Comparison of ENCODE assay signal across 15 cellular contexts in genomic region chr4:145155268-145155870, GRCh38. TPM values are rescaled to one million over a fixed set of nuclear protein-coding genes. Genes with fewer than 3 reads are reported as not detected.
DNase-seq lines count a peak whose midpoint lies in the region; ATAC-seq and TF ChIP-seq lines count a peak whose summit lies in the region.
"Had no signal": no experiment of that assay in that cellular context is flagged by ENCODE, and none has a peak within 500 bp of the region (broad histone marks: within the 10 kb centered on the region; RNA-seq: fewer than 3 reads in every experiment).

No MANE protein-coding gene starts in this region.

- no peaks in the 10 kb centered on the region for H3K9me3 ChIP-seq in IMR-90 (ENCODE audit: control insufficient read depth, insufficient read depth, low read length)
- H3K9me3 ChIP-seq in psoas muscle, result no peaks in the 10 kb centered on the region

- no peak overlapping the region for H2AK5ac ChIP-seq in IMR-90 (ENCODE audit: low read depth, low read length)

- in situ Hi-C loops in IMR-90 (cut with MboI; ENCODE audit: low sequenced_read_pairs), result no loop called here

- CTCF ChIA-PET in IMR-90 (lab: Yijun Ruan, JAX), result interaction anchor here (1.0 to 1.2 kb wide), 2 partner anchors 12 to 14 kb away, joined by 3 to 4 read pairs; no protein-coding TSS in a partner anchor

- H3K27ac ChIP-seq in IMR-90 (ENCODE audit: insufficient read depth, low read length) (no peak overlapping the region), psoas muscle (peak overlapping the region; percentile 30)

- no peak overlapping the region for H3K23ac ChIP-seq in IMR-90 (ENCODE audit: low read depth, low read length)

- H4K91ac ChIP-seq in IMR-90 (ENCODE audit: insufficient read depth, low read depth, low read length), result no peak overlapping the region

- no peak overlapping the region for H4K8ac ChIP-seq in IMR-90 (ENCODE audit: low read depth in 2 of 2, low read length in 2 of 2)

- H2BK15ac ChIP-seq in IMR-90 (ENCODE audit: low read depth, low read length), result no peak overlapping the region

- no peaks in the 10 kb centered on the region for H4K20me1 ChIP-seq in IMR-90 (ENCODE audit: insufficient read depth, low read length)

- no peak overlapping the region for H2BK20ac ChIP-seq in IMR-90 (ENCODE audit: low read depth, low read length)

- POLR2A ChIA-PET in IMR-90 (lab: Charles Lee; ENCODE audit: unreplicated experiment), result interaction anchor here (0.5 kb wide), 1 partner anchor 19 kb away, joined by 10 read pairs; no protein-coding TSS in a partner anchor

- no peak overlapping the region for H3K4ac ChIP-seq in IMR-90 (ENCODE audit: low read depth, low read length)

- intact Hi-C loops in IMR-90 (cut with micrococcal nuclease) (no loop called here), psoas muscle (cut with DNase I) (loop anchor here in 1 of 2 donors (5.0 kb wide), 1 partner anchor 462 kb away; the partner anchor contains the start of gene MMAA)

- H2AK9ac ChIP-seq in IMR-90 (replicated peaks; ENCODE audit: low read depth, low read length, poor library complexity), result no peak overlapping the region

- no peak overlapping the region for H3K9ac ChIP-seq in IMR-90 (ENCODE audit: low read depth, low read length)

- TF ChIP-seq RAD21 in IMR-90 (IDR thresholded peaks at IDR 0.05; ENCODE audit: low read length), result no peak

- no TSS peak for BruUV-seq in IMR-90 (replicated peaks; lab: Mats Ljungman, UMichigan)

- H3K4me2 ChIP-seq in IMR-90 (ENCODE audit: low read depth, low read length), result no peak overlapping the region

- H3K4me1 ChIP-seq in IMR-90 (ENCODE audit: control insufficient read depth, insufficient read depth, low read length) (no peaks in the 10 kb centered on the region), psoas muscle (peaks cover 19% of the 10 kb centered on the region)

- no peak for TF ChIP-seq POLR2A in IMR-90 (IDR thresholded peaks at IDR 0.05; ENCODE audit: low read depth, low read length)

- peaks cover 29% of the 10 kb centered on the region for H3K4me1 Mint-ChIP-seq in activated T-cell treated with anti-CD3 and anti-CD28 coated beads, Interleukin-2, amount 50 U/mL, for 72 hours (ENCODE audit: low read depth)
- peaks cover 18% of the 10 kb centered on the region for H3K4me1 Mint-ChIP-seq in activated T-cell treated with anti-CD3 and anti-CD28 coated beads, Interleukin-2, amount 50 U/mL, for 24 hours (ENCODE audit: low read depth)

- H3K9me1 ChIP-seq in IMR-90 (ENCODE audit: insufficient read depth, low read length), result no peaks in the 10 kb centered on the region

- DNase-seq in activated T-cell treated with anti-CD3 and anti-CD28 coated beads, Interleukin-2, amount 50 U/mL, for 72 hours, result no peak
- DNase-seq in activated T-cell treated with anti-CD3 and anti-CD28 coated beads, Interleukin-2, amount 50 U/mL, for 24 hours, result no peak
- DNase-seq in IMR-90 (no peak), dermis blood vessel endothelial cell (peak; percentile 86), psoas muscle (no peak), DMS153 treated with DMSO at 0.1 percent for 48 hours (lab: John Stamatoyannopoulos, UW; ENCODE audit: unreplicated experiment) (no peak)
- no peak for DNase-seq in central memory CD4-positive, alpha-beta T cell
- DNase-seq: CD4-positive, alpha-beta memory T cell; DMS153; DND-41; GDM1; HCEC 1CT had no signal

- WGBS in IMR-90 (ENCODE audit: extremely low coverage in 2 of 2, insufficient read length in 1 of 2), 2 experiments, result no CpG with 5 or more reads among the region's 2 CpGs
- 69 to 75% (median 70%) methylated on average over 2 of the region's 2 CpGs for WGBS in psoas muscle, 3 donors

- no peak overlapping the region for H4K5ac ChIP-seq in IMR-90 (ENCODE audit: low read depth, low read length)

- H3K79me1 ChIP-seq in IMR-90 (ENCODE audit: low read depth in 1 of 2, low read length in 2 of 2), result peaks cover 3 to 6% of the 10 kb centered on the region in 2 experiments; a peak in 1 of 4 replicates

- H3K18ac ChIP-seq in IMR-90 (ENCODE audit: low read depth, low read length), result no peak overlapping the region

- no peak overlapping the region for H3K14ac ChIP-seq in IMR-90 (replicated peaks; ENCODE audit: low read depth, low read length)

- peaks cover 5% of the 10 kb centered on the region; the same call in 1 of the 2 replicates for H3K36me3 ChIP-seq in IMR-90 (ENCODE audit: control insufficient read depth, insufficient read depth, low read length)
- H3K36me3 ChIP-seq in psoas muscle (ENCODE audit: insufficient read depth in 1 of 2, low read depth in 1 of 2), result peaks cover 6 to 78% of the 10 kb centered on the region in 2 donors

- H3K9me3 Mint-ChIP-seq in activated T-cell treated with anti-CD3 and anti-CD28 coated beads, Interleukin-2, amount 50 U/mL, for 72 hours, result no peaks in the 10 kb centered on the region
- H3K9me3 Mint-ChIP-seq in activated T-cell treated with anti-CD3 and anti-CD28 coated beads, Interleukin-2, amount 50 U/mL, for 24 hours, result no peaks in the 10 kb centered on the region
- H3K9me3 Mint-ChIP-seq: CD4-positive, alpha-beta memory T cell; HFFc6 had no signal

- no peak for TF ChIP-seq CTCF in IMR-90 (conservative IDR thresholded peaks at IDR 0.05; ENCODE audit: low read depth, low read length)
- no peak for TF ChIP-seq CTCF in psoas muscle (IDR thresholded peaks at IDR 0.05)

- H2AFZ ChIP-seq in IMR-90 (replicated peaks; ENCODE audit: low read length, poor library complexity), result no peak overlapping the region

- H3K27ac Mint-ChIP-seq in activated T-cell treated with anti-CD3 and anti-CD28 coated beads, Interleukin-2, amount 50 U/mL, for 72 hours, result peak overlapping the region; percentile 57
- H3K27ac Mint-ChIP-seq in activated T-cell treated with anti-CD3 and anti-CD28 coated beads, Interleukin-2, amount 50 U/mL, for 24 hours, result no peak overlapping the region
- H3K27ac Mint-ChIP-seq: B cell, HFFc6 had no signal

- H2BK120ac ChIP-seq in IMR-90 (ENCODE audit: low read depth, low read length), result no peak overlapping the region

- ATAC-seq in activated T-cell treated with anti-CD3 and anti-CD28 coated beads, Interleukin-2, amount 50 U/mL, for 72 hours (replicated peaks in 1 of 2), result no peak
- no peak for ATAC-seq in IMR-90 (ENCODE audit: low read depth)
- ATAC-seq in psoas muscle, result no peak
- ATAC-seq in HG02759 (IDR thresholded peaks at IDR 0.05; ENCODE audit: unreplicated experiment), result no peak

- no peaks in the 10 kb centered on the region for H3K27me3 Mint-ChIP-seq in activated T-cell treated with anti-CD3 and anti-CD28 coated beads, Interleukin-2, amount 50 U/mL, for 72 hours (ENCODE audit: low read depth)
- H3K27me3 Mint-ChIP-seq in activated T-cell treated with anti-CD3 and anti-CD28 coated beads, Interleukin-2, amount 50 U/mL, for 24 hours, result no peaks in the 10 kb centered on the region
- H3K27me3 Mint-ChIP-seq: B cell; CD4-positive, alpha-beta memory T cell had no signal

- dilution Hi-C loops in IMR-90 (cut with HindIII; ENCODE audit: low sequenced_read_pairs, unreplicated experiment), result no loop called here

- H2BK5ac ChIP-seq in IMR-90 (ENCODE audit: low read depth, low read length, poor library complexity, severe bottlenecking), result no peak overlapping the region

- H3K56ac ChIP-seq in IMR-90 (ENCODE audit: extremely low read depth, insufficient read depth, low read length), result no peak overlapping the region

- H3K4me3 ChIP-seq in IMR-90 (ENCODE audit: insufficient read depth, low read depth, low read length), result no peak overlapping the region
- no peak overlapping the region for H3K4me3 ChIP-seq in psoas muscle

- H3K4me3 Mint-ChIP-seq in activated T-cell treated with anti-CD3 and anti-CD28 coated beads, Interleukin-2, amount 50 U/mL, for 72 hours, result no peak overlapping the region
- no peak overlapping the region for H3K4me3 Mint-ChIP-seq in activated T-cell treated with anti-CD3 and anti-CD28 coated beads, Interleukin-2, amount 50 U/mL, for 24 hours
- H3K4me3 Mint-ChIP-seq: B cell; CD4-positive, alpha-beta memory T cell; HFFc6 had no signal

- H3K27me3 ChIP-seq in IMR-90 (ENCODE audit: control insufficient read depth, insufficient read depth, low read length), result no peaks in the 10 kb centered on the region
- no peaks in the 10 kb centered on the region for H3K27me3 ChIP-seq in psoas muscle (ENCODE audit: insufficient read depth in 3 of 3, low read length in 2 of 3)

- H3K36me3 Mint-ChIP-seq in activated T-cell treated with anti-CD3 and anti-CD28 coated beads, Interleukin-2, amount 50 U/mL, for 72 hours (ENCODE audit: insufficient read depth in 2 of 2), result peaks cover 4 to 41% of the 10 kb centered on the region in 2 donors
- H3K36me3 Mint-ChIP-seq in activated T-cell treated with anti-CD3 and anti-CD28 coated beads, Interleukin-2, amount 50 U/mL, for 24 hours (ENCODE audit: low read depth), result peaks cover 94% of the 10 kb centered on the region

TF ChIP-seq in IMR-90, 13 proteins besides CTCF, POLR2A, EP300 and RAD21 (continues in another document):
- TF ChIP-seq BHLHE40 (IDR thresholded peaks at IDR 0.05; ENCODE audit: low read depth, low read length), result no peak
- TF ChIP-seq MAFK (IDR thresholded peaks at IDR 0.05; ENCODE audit: low read depth, low read length), result peak; percentile 79

RNA-seq across cellular contexts. Expression of gene OTUD4, which starts 25.0 kb away (rescaled TPM):
- 10 to 100 TPM; 50.0 to 67.3 TPM for total RNA-seq in activated T-cell treated with anti-CD3 and anti-CD28 coated beads, Interleukin-2, amount 50 U/mL, for 72 hours
- total RNA-seq in IMR-90 (2012; rRNA removed), result 12.4 and 16.9 TPM in 2 replicates
- polyA plus RNA-seq in IMR-90 (2012; rRNA removed), result 10.1 and 11.0 TPM in 2 replicates
- polyA plus RNA-seq in IMR-90 (2012; cell fraction: cytosol; rRNA removed), result 2.1 and 2.4 TPM in 2 replicates
- polyA plus RNA-seq in IMR-90 (2012; cell fraction: nucleus; rRNA removed; ENCODE audit: low replicate concordance), result 2.4 and 13.2 TPM in 2 replicates
- 29.5 and 35.9 TPM in 2 replicates for total RNA-seq in dermis blood vessel endothelial cell
- total RNA-seq in psoas muscle, result 10 to 100 TPM; 51.6 to 88.0 (median 56.5) TPM
- polyA plus RNA-seq in psoas muscle, result 10 to 100 TPM; 20.5 to 62.6 (median 22.7) TPM

RNA-seq across cellular contexts. Expression of gene ABCE1, which starts 57.3 kb away (rescaled TPM):
- total RNA-seq in activated T-cell treated with anti-CD3 and anti-CD28 coated beads, Interleukin-2, amount 50 U/mL, for 72 hours, result 100 to 1,000 TPM in 1 of 2 donors, 10 to 100 TPM in 1; 85.0 to 118 TPM
- total RNA-seq in IMR-90 (2012; rRNA removed) (212 and 219 TPM in 2 replicates), dermis blood vessel endothelial cell (197 and 253 TPM in 2 replicates), psoas muscle (10 to 100 TPM; 52.8 to 75.0 (median 63.6) TPM)
- polyA plus RNA-seq in IMR-90 (2012; rRNA removed) (46.0 and 54.5 TPM in 2 replicates), psoas muscle (10 to 100 TPM; 25.9 to 59.8 (median 34.8) TPM)
- polyA plus RNA-seq in IMR-90 (2012; cell fraction: cytosol; rRNA removed), result 12.4 and 22.2 TPM in 2 replicates
- polyA plus RNA-seq in IMR-90 (2012; cell fraction: nucleus; rRNA removed; ENCODE audit: low replicate concordance), result 8.6 and 63.3 TPM in 2 replicates

RNA-seq across cellular contexts. Expression of gene ANAPC10, which starts 57.4 kb away (rescaled TPM):
- 10 to 100 TPM; 25.2 to 29.4 TPM for total RNA-seq in activated T-cell treated with anti-CD3 and anti-CD28 coated beads, Interleukin-2, amount 50 U/mL, for 72 hours
- total RNA-seq in IMR-90 (2012; rRNA removed), result 22.4 and 25.8 TPM in 2 replicates
- polyA plus RNA-seq in IMR-90 (2012; rRNA removed), result 16.7 and 17.1 TPM in 2 replicates
- 3.0 and 5.5 TPM in 2 replicates for polyA plus RNA-seq in IMR-90 (2012; cell fraction: cytosol; rRNA removed)
- polyA plus RNA-seq in IMR-90 (2012; cell fraction: nucleus; rRNA removed; ENCODE audit: low replicate concordance), result 1.2 and 9.5 TPM in 2 replicates
- 27.6 and 35.6 TPM in 2 replicates for total RNA-seq in dermis blood vessel endothelial cell
- 10 to 100 TPM; 16.5 to 18.0 (median 17.5) TPM for total RNA-seq in psoas muscle
- polyA plus RNA-seq in psoas muscle, result 10 to 100 TPM; 19.0 to 26.8 (median 26.7) TPM
